In the genomic region with DNA sequence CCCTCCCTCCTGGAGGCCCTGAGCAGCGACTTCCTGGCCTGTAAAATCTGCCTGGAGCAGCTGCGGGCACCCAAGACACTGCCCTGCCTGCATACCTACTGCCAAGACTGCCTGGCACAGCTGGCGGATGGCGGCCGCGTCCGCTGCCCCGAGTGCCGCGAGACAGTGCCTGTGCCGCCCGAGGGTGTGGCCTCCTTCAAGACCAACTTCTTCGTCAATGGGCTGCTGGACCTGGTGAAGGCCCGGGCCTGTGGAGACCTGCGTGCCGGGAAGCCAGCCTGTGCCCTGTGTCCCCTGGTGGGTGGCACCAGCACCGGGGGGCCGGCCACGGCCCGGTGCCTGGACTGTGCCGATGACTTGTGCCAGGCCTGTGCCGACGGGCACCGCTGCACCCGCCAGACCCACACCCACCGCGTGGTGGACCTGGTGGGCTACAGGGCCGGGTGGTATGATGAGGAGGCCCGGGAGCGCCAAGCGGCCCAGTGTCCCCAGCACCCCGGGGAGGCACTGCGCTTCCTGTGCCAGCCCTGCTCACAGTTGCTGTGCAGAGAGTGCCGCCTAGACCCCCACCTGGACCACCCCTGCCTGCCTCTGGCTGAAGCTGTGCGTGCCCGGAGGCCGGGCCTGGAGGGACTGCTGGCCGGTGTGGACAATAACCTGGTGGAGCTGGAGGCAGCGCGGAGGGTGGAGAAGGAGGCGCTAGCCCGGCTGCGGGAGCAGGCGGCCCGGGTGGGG, we compare ENCODE assay signal across 1 cellular context.
TF ChIP-seq lines count a peak whose summit lies in the region.

No MANE protein-coding gene starts in this region.

TF ChIP-seq in WTC11, 78 proteins besides CTCF, POLR2A, EP300 and RAD21 (continued from another document):
- TF ChIP-seq, protein P1, sequence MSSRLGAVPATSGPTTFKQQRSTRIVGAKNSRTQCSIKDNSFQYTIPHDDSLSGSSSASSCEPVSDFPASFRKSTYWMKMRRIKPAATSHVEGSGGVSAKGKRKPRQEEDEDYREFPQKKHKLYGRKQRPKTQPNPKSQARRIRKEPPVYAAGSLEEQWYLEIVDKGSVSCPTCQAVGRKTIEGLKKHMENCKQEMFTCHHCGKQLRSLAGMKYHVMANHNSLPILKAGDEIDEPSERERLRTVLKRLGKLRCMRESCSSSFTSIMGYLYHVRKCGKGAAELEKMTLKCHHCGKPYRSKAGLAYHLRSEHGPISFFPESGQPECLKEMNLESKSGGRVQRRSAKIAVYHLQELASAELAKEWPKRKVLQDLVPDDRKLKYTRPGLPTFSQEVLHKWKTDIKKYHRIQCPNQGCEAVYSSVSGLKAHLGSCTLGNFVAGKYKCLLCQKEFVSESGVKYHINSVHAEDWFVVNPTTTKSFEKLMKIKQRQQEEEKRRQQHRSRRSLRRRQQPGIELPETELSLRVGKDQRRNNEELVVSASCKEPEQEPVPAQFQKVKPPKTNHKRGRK (CRISPR knock-in tag; IDR thresholded peaks at IDR 0.05; ENCODE audit: borderline replicate concordance) = no peak
- TF ChIP-seq, protein P2, sequence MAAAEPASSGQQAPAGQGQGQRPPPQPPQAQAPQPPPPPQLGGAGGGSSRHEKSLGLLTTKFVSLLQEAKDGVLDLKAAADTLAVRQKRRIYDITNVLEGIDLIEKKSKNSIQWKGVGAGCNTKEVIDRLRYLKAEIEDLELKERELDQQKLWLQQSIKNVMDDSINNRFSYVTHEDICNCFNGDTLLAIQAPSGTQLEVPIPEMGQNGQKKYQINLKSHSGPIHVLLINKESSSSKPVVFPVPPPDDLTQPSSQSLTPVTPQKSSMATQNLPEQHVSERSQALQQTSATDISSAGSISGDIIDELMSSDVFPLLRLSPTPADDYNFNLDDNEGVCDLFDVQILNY (CRISPR knock-in tag; IDR thresholded peaks at IDR 0.05) = no peak
- TF ChIP-seq, protein P3, sequence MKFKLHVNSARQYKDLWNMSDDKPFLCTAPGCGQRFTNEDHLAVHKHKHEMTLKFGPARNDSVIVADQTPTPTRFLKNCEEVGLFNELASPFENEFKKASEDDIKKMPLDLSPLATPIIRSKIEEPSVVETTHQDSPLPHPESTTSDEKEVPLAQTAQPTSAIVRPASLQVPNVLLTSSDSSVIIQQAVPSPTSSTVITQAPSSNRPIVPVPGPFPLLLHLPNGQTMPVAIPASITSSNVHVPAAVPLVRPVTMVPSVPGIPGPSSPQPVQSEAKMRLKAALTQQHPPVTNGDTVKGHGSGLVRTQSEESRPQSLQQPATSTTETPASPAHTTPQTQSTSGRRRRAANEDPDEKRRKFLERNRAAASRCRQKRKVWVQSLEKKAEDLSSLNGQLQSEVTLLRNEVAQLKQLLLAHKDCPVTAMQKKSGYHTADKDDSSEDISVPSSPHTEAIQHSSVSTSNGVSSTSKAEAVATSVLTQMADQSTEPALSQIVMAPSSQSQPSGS (CRISPR knock-in tag; IDR thresholded peaks at IDR 0.05; ENCODE audit: borderline replicate concordance, low read depth) = no peak
- TF ChIP-seq SMAD4 (CRISPR knock-in tag; IDR thresholded peaks at IDR 0.05) (no peak), HMGA2 (CRISPR knock-in tag; IDR thresholded peaks at IDR 0.05) (no peak)
TF ChIP-seq in WTC11: peak in this region for 0.
